In genomic region chr1:153777648-153778047, GRCh38 we compare ENCODE assay signal across 13 cellular contexts. TPM values are rescaled to one million over a fixed set of nuclear protein-coding genes. Genes with fewer than 3 reads are reported as not detected.
DNase-seq lines count a peak whose midpoint lies in the region; ATAC-seq and TF ChIP-seq lines count a peak whose summit lies in the region.
"Had no signal": no experiment of that assay in that cellular context is flagged by ENCODE, and none has a peak within 500 bp of the region (broad histone marks: within the 10 kb centered on the region; RNA-seq: fewer than 3 reads in every experiment).

No MANE protein-coding gene starts in this region.

- H3K14ac ChIP-seq in IMR-90 (replicated peaks; ENCODE audit: low read depth, low read length), result no peak overlapping the region

- H2AK5ac ChIP-seq in IMR-90 (ENCODE audit: low read depth, low read length), result no peak overlapping the region

- H3K18ac ChIP-seq in IMR-90 (ENCODE audit: low read depth, low read length), result no peak overlapping the region

- intact Hi-C loops in IMR-90 (cut with micrococcal nuclease), result no loop called here
- intact Hi-C loops in breast epithelium (cut with DNase I; ENCODE audit: low total_unique reads), result loop anchor here (10.0 kb wide), 1 partner anchor 103 kb away; the partner anchor contains the start of genes ILF2 and NPR1

- no TSS peak for BruUV-seq in IMR-90 (replicated peaks; lab: Mats Ljungman, UMichigan)

- H3K9ac ChIP-seq in IMR-90 (ENCODE audit: low read depth, low read length) (no peak overlapping the region), SK-N-SH (no peak overlapping the region)

- H2AFZ ChIP-seq in IMR-90 (replicated peaks; ENCODE audit: low read length, poor library complexity) (peak overlapping the region; percentile 54), SK-N-SH (ENCODE audit: low read depth) (no peak overlapping the region)

- H4K8ac ChIP-seq in IMR-90 (ENCODE audit: low read depth in 2 of 2, low read length in 2 of 2), result no peak overlapping the region

- no peak overlapping the region for H2BK5ac ChIP-seq in IMR-90 (ENCODE audit: low read depth, low read length, poor library complexity, severe bottlenecking)

- no peak overlapping the region for H2AK9ac ChIP-seq in IMR-90 (replicated peaks; ENCODE audit: low read depth, low read length, poor library complexity)

- peaks cover 4% of the 10 kb centered on the region; the same call in 1 of the 2 replicates for H3K4me1 ChIP-seq in IMR-90 (ENCODE audit: control insufficient read depth, insufficient read depth, low read length)
- H3K4me1 ChIP-seq in breast epithelium, result peaks cover 21 to 31% of the 10 kb centered on the region in 2 donors
- H3K4me1 ChIP-seq in SK-N-SH (ENCODE audit: control insufficient read depth in 1 of 2, insufficient read depth in 2 of 2, low read depth in 1 of 2, low read length in 1 of 2), result peaks cover 0 to 13% of the 10 kb centered on the region in 2 experiments; a peak in 1 of 4 replicates

- no peak overlapping the region for H2BK20ac ChIP-seq in IMR-90 (ENCODE audit: low read depth, low read length)

- TF ChIP-seq CTCF in IMR-90 (conservative IDR thresholded peaks at IDR 0.05; ENCODE audit: low read depth, low read length) (no peak), breast epithelium (IDR thresholded peaks at IDR 0.05) (no peak), SK-N-SH (IDR thresholded peaks at IDR 0.05) (no peak)

- H3K9me2 ChIP-seq in SK-N-SH, result no peaks in the 10 kb centered on the region

- H3K79me1 ChIP-seq in IMR-90 (ENCODE audit: low read depth in 1 of 2, low read length in 2 of 2), result peaks cover 0 to 8% of the 10 kb centered on the region in 2 experiments; a peak in 1 of 4 replicates

- H3K27me3 ChIP-seq in IMR-90 (ENCODE audit: control insufficient read depth, insufficient read depth, low read length) (no peaks in the 10 kb centered on the region), breast epithelium (no peaks in the 10 kb centered on the region), SK-N-SH (ENCODE audit: insufficient read depth) (no peaks in the 10 kb centered on the region)

- H3K56ac ChIP-seq in IMR-90 (ENCODE audit: extremely low read depth, insufficient read depth, low read length), result no peak overlapping the region

- no peaks in the 10 kb centered on the region for H3K79me2 ChIP-seq in SK-N-SH (ENCODE audit: insufficient read depth)

- H3F3A ChIP-seq in SK-N-SH (replicated peaks; ENCODE audit: insufficient read depth), result peaks cover 5% of the 10 kb centered on the region

- DNase-seq in IMR-90 (peak; percentile 21), breast epithelium (ENCODE audit: low spot score in 2 of 2) (no peak), medulla oblongata (ENCODE audit: extremely low spot score) (peak; percentile 53), superior temporal gyrus (ENCODE audit: extremely low spot score) (peak; percentile 15), DMS53 (lab: John Stamatoyannopoulos, UW) (no peak), RPMI8226 (no peak), SK-N-SH (no peak)
- no peak for DNase-seq in stimulated activated CD4-positive, alpha-beta T cell treated with anti-CD3 and anti-CD28 coated beads, Interleukin-2, amount 100 ng/mL, for 48 hours
- DNase-seq: activated CD4-positive, alpha-beta T cell treated with anti-CD3 and anti-CD28 coated beads for 1 hour; Calu3; NCI-H2171 had no signal

- no peak overlapping the region for H4K5ac ChIP-seq in IMR-90 (ENCODE audit: low read depth, low read length)

- H3K9me1 ChIP-seq in IMR-90 (ENCODE audit: insufficient read depth, low read length), result no peaks in the 10 kb centered on the region; the same call in 1 of the 2 replicates

- dilution Hi-C loops in IMR-90 (cut with HindIII; ENCODE audit: low sequenced_read_pairs, unreplicated experiment), result no loop called here

- no peak for TF ChIP-seq POLR2A in IMR-90 (IDR thresholded peaks at IDR 0.05; ENCODE audit: low read depth, low read length)
- TF ChIP-seq POLR2A in breast epithelium (IDR thresholded peaks at IDR 0.05), result no peak

- no peak overlapping the region for H3K23ac ChIP-seq in IMR-90 (ENCODE audit: low read depth, low read length)

- in situ Hi-C loops in IMR-90 (cut with MboI; ENCODE audit: low sequenced_read_pairs), result no loop called here

- ATAC-seq in IMR-90 (ENCODE audit: low read depth), result no peak
- ATAC-seq: mucosa of descending colon had no signal

- CTCF ChIA-PET in IMR-90 (lab: Yijun Ruan, JAX) (no interaction called here), SK-N-SH (lab: Yijun Ruan, JAX) (interaction anchor here (1.0 to 2.7 kb wide), 3 partner anchors 20 to 209 kb away, joined by 4 to 8 read pairs (median 4); partner anchors contain the start of gene RAB13)

- POLR2A ChIA-PET in IMR-90 (lab: Charles Lee; ENCODE audit: unreplicated experiment) (no interaction called here), SK-N-SH (lab: Yijun Ruan, JAX) (no interaction called here)

- H3K4me2 ChIP-seq in IMR-90 (ENCODE audit: low read depth, low read length), result no peak overlapping the region
- no peak overlapping the region for H3K4me2 ChIP-seq in SK-N-SH

- WGBS in IMR-90 (ENCODE audit: extremely low coverage in 2 of 2, insufficient read length in 1 of 2), 2 experiments, result 55% methylated on average over 2 of the region's 7 CpGs; no CpG with 5 or more reads in 1 of the 2 experiments
- WGBS in SK-N-SH (ENCODE audit: low lambda C conversion rate), result 87% methylated on average over 6 of the region's 7 CpGs

- H2BK15ac ChIP-seq in IMR-90 (ENCODE audit: low read depth, low read length), result no peak overlapping the region

- H3K36me3 ChIP-seq in IMR-90 (ENCODE audit: control insufficient read depth, insufficient read depth, low read length) (peaks cover 14% of the 10 kb centered on the region), breast epithelium (no peaks in the 10 kb centered on the region), SK-N-SH (replicated peaks in 1 of 2; ENCODE audit: control insufficient read depth in 1 of 2, insufficient read depth in 2 of 2, low read length in 1 of 2) (peaks cover 0 to 14% of the 10 kb centered on the region in 2 experiments)

- H3K27ac ChIP-seq in IMR-90 (ENCODE audit: insufficient read depth, low read length) (no peak overlapping the region), breast epithelium (peak overlapping the region; percentile 85 to 94), SK-N-SH (ENCODE audit: low read depth in 2 of 2, low read length in 1 of 2) (no peak overlapping the region)
- H3K27ac ChIP-seq: HL-60 had no signal

- no peak overlapping the region for H2BK120ac ChIP-seq in IMR-90 (ENCODE audit: low read depth, low read length)

- H3K4me3 ChIP-seq in IMR-90 (ENCODE audit: insufficient read depth, low read depth, low read length) (no peak overlapping the region), breast epithelium (peak overlapping the region; percentile 4 to 94 (median 87)), SK-N-SH (ENCODE audit: low read depth in 2 of 2, low read length in 1 of 2) (no peak overlapping the region)
- H3K4me3 ChIP-seq: mucosa of descending colon had no signal

- TF ChIP-seq EP300 in SK-N-SH (IDR thresholded peaks at IDR 0.05; ENCODE audit: borderline replicate concordance in 1 of 2, low read depth in 1 of 2, low read length in 1 of 2), result no peak

- H3K4ac ChIP-seq in IMR-90 (ENCODE audit: low read depth, low read length), result no peak overlapping the region

- H4K20me1 ChIP-seq in IMR-90 (ENCODE audit: insufficient read depth, low read length) (no peaks in the 10 kb centered on the region), SK-N-SH (ENCODE audit: insufficient read depth) (no peaks in the 10 kb centered on the region)

- H3K9me3 ChIP-seq in IMR-90 (ENCODE audit: control insufficient read depth, insufficient read depth, low read length) (no peaks in the 10 kb centered on the region), breast epithelium (no peaks in the 10 kb centered on the region), SK-N-SH (no peaks in the 10 kb centered on the region)
- H3K9me3 ChIP-seq: mucosa of descending colon had no signal

- no peak overlapping the region for H4K91ac ChIP-seq in IMR-90 (ENCODE audit: insufficient read depth, low read depth, low read length)

- TF ChIP-seq RAD21 in IMR-90 (IDR thresholded peaks at IDR 0.05; ENCODE audit: low read length) (no peak), SK-N-SH (IDR thresholded peaks at IDR 0.05; ENCODE audit: low read length) (no peak)

TF ChIP-seq in IMR-90, 13 proteins besides CTCF, POLR2A, EP300 and RAD21 (continues in another document):
- TF ChIP-seq ELK1 (IDR thresholded peaks at IDR 0.05; ENCODE audit: borderline replicate concordance, low read depth, low read length), result no peak

TF ChIP-seq in SK-N-SH, 30 proteins besides CTCF, POLR2A, EP300 and RAD21 (continues in another document):
- TF ChIP-seq, protein P1, sequence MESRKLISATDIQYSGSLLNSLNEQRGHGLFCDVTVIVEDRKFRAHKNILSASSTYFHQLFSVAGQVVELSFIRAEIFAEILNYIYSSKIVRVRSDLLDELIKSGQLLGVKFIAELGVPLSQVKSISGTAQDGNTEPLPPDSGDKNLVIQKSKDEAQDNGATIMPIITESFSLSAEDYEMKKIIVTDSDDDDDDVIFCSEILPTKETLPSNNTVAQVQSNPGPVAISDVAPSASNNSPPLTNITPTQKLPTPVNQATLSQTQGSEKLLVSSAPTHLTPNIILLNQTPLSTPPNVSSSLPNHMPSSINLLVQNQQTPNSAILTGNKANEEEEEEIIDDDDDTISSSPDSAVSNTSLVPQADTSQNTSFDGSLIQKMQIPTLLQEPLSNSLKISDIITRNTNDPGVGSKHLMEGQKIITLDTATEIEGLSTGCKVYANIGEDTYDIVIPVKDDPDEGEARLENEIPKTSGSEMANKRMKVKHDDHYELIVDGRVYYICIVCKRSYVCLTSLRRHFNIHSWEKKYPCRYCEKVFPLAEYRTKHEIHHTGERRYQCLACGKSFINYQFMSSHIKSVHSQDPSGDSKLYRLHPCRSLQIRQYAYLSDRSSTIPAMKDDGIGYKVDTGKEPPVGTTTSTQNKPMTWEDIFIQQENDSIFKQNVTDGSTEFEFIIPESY (IDR thresholded peaks at IDR 0.05; ENCODE audit: borderline replicate concordance, low read depth), result no peak
- TF ChIP-seq EZH2phosphoT487 (IDR thresholded peaks at IDR 0.05; ENCODE audit: borderline replicate concordance, low read depth), result no peak

RNA-seq across cellular contexts. Expression of gene SLC27A3, which starts 2.4 kb away (rescaled TPM):
- total RNA-seq in IMR-90 (2012; rRNA removed) (1.9 and 3.2 TPM in 2 replicates), breast epithelium (10 to 100 TPM; 23.0 to 36.2 (median 31.5) TPM)
- polyA plus RNA-seq in IMR-90 (2012; rRNA removed) (9.3 and 9.6 TPM in 2 replicates), SK-N-SH (2012; rRNA removed) (7.6 and 9.0 TPM in 2 replicates)
- polyA plus RNA-seq in IMR-90 (2012; cell fraction: cytosol; rRNA removed), result 5.9 and 6.6 TPM in 2 replicates
- 30.7 and 38.8 TPM in 2 replicates for polyA plus RNA-seq in IMR-90 (2012; cell fraction: nucleus; rRNA removed; ENCODE audit: low replicate concordance)
- polyA plus RNA-seq in SK-N-SH (2012; cell fraction: cytosol; rRNA removed), result 3.8 and 4.0 TPM in 2 replicates
- 46.8 and 48.2 TPM in 2 replicates for polyA plus RNA-seq in SK-N-SH (2012; cell fraction: nucleus; rRNA removed)

RNA-seq across cellular contexts. Expression of gene INTS3, which starts 49.8 kb away (rescaled TPM):
- 28.1 and 33.5 TPM in 2 replicates for total RNA-seq in IMR-90 (2012; rRNA removed)
- 53.9 and 59.4 TPM in 2 replicates for polyA plus RNA-seq in IMR-90 (2012; rRNA removed)
- polyA plus RNA-seq in IMR-90 (2012; cell fraction: cytosol; rRNA removed), result 27.3 and 29.3 TPM in 2 replicates
- 367 and 440 TPM in 2 replicates for polyA plus RNA-seq in IMR-90 (2012; cell fraction: nucleus; rRNA removed; ENCODE audit: low replicate concordance)
- total RNA-seq in breast epithelium, result 10 to 100 TPM; 46.5 to 53.4 (median 51.7) TPM
- polyA plus RNA-seq in SK-N-SH (2012; rRNA removed), result 64.3 and 80.9 TPM in 2 replicates
- 26.1 and 30.5 TPM in 2 replicates for polyA plus RNA-seq in SK-N-SH (2012; cell fraction: cytosol; rRNA removed)
- 414 and 457 TPM in 2 replicates for polyA plus RNA-seq in SK-N-SH (2012; cell fraction: nucleus; rRNA removed)

Comparison
In these comparisons a context has a peak if more than half of its experiments do, and no peak if none do; other contexts are left out.
1. DNase-seq: peak in IMR-90 (single experiment), medulla oblongata (single experiment) and superior temporal gyrus (single experiment); none in breast epithelium (0 of 2), DMS53 (single experiment), stimulated activated CD4-positive, alpha-beta T cell treated with anti-CD3 and anti-CD28 coated beads, Interleukin-2, amount 100 ng/mL, for 48 hours (0 of 2), RPMI8226 (single experiment) and SK-N-SH (single experiment).
2. H3K27ac ChIP-seq: peak in breast epithelium (2 of 2); none in IMR-90 (single experiment) and SK-N-SH (0 of 2).
3. H3K4me3 ChIP-seq: peak in breast epithelium (3 of 3); none in IMR-90 (single experiment) and SK-N-SH (0 of 2).